ENCODE assay signal across 11 cellular contexts in genomic region chr14:73582110-73582974, GRCh38. TPM values are rescaled to one million over a fixed set of nuclear protein-coding genes. Genes with fewer than 3 reads are reported as not detected.
A peak's percentile ranks its signal among the peaks of the same experiment; 100 is the strongest.
DNase-seq lines count a peak whose midpoint lies in the region; ATAC-seq, FAIRE-seq and TF ChIP-seq lines count a peak whose summit lies in the region.
"Not testable (repeated sequence)": the region's sequence is repeated elsewhere in the genome, so short reads cannot be mapped to it uniquely, and the experiment has no call there.
"Had no signal": no experiment of that assay in that cellular context is flagged by ENCODE, and none has a peak within 500 bp of the region (broad histone marks: within the 10 kb centered on the region; RNA-seq: fewer than 3 reads in every experiment).

No MANE protein-coding gene starts in this region.

- H3K36me3 Mint-ChIP-seq in activated B cell treated with CpG ODN at 0.5 μM for 24 hours (ENCODE audit: low read depth) (peaks cover 17% of the 10 kb centered on the region), memory B cell (peaks cover 15% of the 10 kb centered on the region)
- not testable (repeated sequence) for H3K36me3 Mint-ChIP-seq in stimulated activated naive B cell treated with anti-CD40 and anti-IgM and Interleukin-4, amounts not matched to agents 10 μg/mL and 1 μg/mL and 100 μg/mL, for 72 hours

- TF ChIP-seq CTCF in activated B cell treated with CpG ODN at 0.5 μM for 24 hours (IDR thresholded peaks at IDR 0.05) = not testable (repeated sequence)

- not testable (repeated sequence) for H3K9me3 Mint-ChIP-seq in activated B cell treated with CpG ODN at 0.5 μM for 24 hours; memory B cell; stimulated activated naive B cell treated with anti-CD40 and anti-IgM and Interleukin-4, amounts not matched to agents 10 μg/mL and 1 μg/mL and 100 μg/mL, for 72 hours

- ATAC-seq in activated B cell treated with CpG ODN at 0.5 μM for 24 hours (ENCODE audit: low read depth) = peak; percentile 96
- peak; percentile 87 for ATAC-seq in left lobe of liver
- ATAC-seq in memory B cell (ENCODE audit: low read depth) = peak; percentile 93
- ATAC-seq in stimulated activated naive B cell treated with anti-CD40 and anti-IgM and Interleukin-4, amounts not matched to agents 10 μg/mL and 1 μg/mL and 100 μg/mL, for 72 hours (replicated peaks) = peak; percentile 96

- H3K27me3 Mint-ChIP-seq in activated B cell treated with CpG ODN at 0.5 μM for 24 hours; memory B cell; stimulated activated naive B cell treated with anti-CD40 and anti-IgM and Interleukin-4, amounts not matched to agents 10 μg/mL and 1 μg/mL and 100 μg/mL, for 72 hours: not testable (repeated sequence)

- peak; percentile 83 for FAIRE-seq in GM19239 (lab: Jason Lieb, UNC)

- H3K4me3 Mint-ChIP-seq in activated B cell treated with CpG ODN at 0.5 μM for 24 hours = peak overlapping the region; percentile 41
- not testable (repeated sequence) for H3K4me3 Mint-ChIP-seq in memory B cell; stimulated activated naive B cell treated with anti-CD40 and anti-IgM and Interleukin-4, amounts not matched to agents 10 μg/mL and 1 μg/mL and 100 μg/mL, for 72 hours

- not testable (repeated sequence) for H3K4me1 Mint-ChIP-seq in activated B cell treated with CpG ODN at 0.5 μM for 24 hours, memory B cell
- H3K4me1 Mint-ChIP-seq in stimulated activated naive B cell treated with anti-CD40 and anti-IgM and Interleukin-4, amounts not matched to agents 10 μg/mL and 1 μg/mL and 100 μg/mL, for 72 hours = peaks cover 10 to 11% of the 10 kb centered on the region in 2 donors

- not testable (repeated sequence) for DNase-seq in GM19239 (ENCODE audit: insufficient read length, low spot score); activated B cell treated with CpG ODN at 0.5 μM for 24 hours; memory B cell (ENCODE audit: low spot score in 2 of 2); stimulated activated naive B cell treated with anti-CD40 and anti-IgM and Interleukin-4, amounts not matched to agents 10 μg/mL and 1 μg/mL and 100 μg/mL, for 72 hours
- DNase-seq in left lobe of liver (ENCODE audit: low spot score) = peak; percentile 67

- CTCF ChIA-PET in activated B cell treated with CpG ODN at 0.5 μM for 24 hours (lab: Charles Lee) = not testable (repeated sequence)

- POLR2A ChIA-PET in activated B cell treated with CpG ODN at 0.5 μM for 24 hours (lab: Charles Lee) = interaction anchor here (0.7 to 0.8 kb wide), 4 partner anchors 10 to 28 kb away, joined by 3 to 6 read pairs (median 3); partner anchors contain the start of gene ACOT2

- intact Hi-C loops in activated B cell treated with CpG ODN at 0.5 μM for 24 hours (cut with micrococcal nuclease) = loop anchor here (2.0 kb wide), 1 partner anchor 14 kb away; the partner anchor contains the start of gene ACOT2

- peak overlapping the region; percentile 87 for H3K27ac Mint-ChIP-seq in activated B cell treated with CpG ODN at 0.5 μM for 24 hours
- H3K27ac Mint-ChIP-seq in memory B cell = peak overlapping the region; percentile 46
- H3K27ac Mint-ChIP-seq in stimulated activated naive B cell treated with anti-CD40 and anti-IgM and Interleukin-4, amounts not matched to agents 10 μg/mL and 1 μg/mL and 100 μg/mL, for 72 hours = peak overlapping the region; percentile 92

RNA-seq across cellular contexts. Expression of gene ACOT4, which starts 9.3 kb away (rescaled TPM):
- total RNA-seq in activated B cell treated with CpG ODN at 0.5 μM for 24 hours (0.60 and 1.2 TPM in 2 replicates), left lobe of liver (9.9 TPM)

RNA-seq across cellular contexts. Expression of gene ACOT2, which starts 13.3 kb away (rescaled TPM):
- total RNA-seq in activated B cell treated with CpG ODN at 0.5 μM for 24 hours (11.1 and 13.8 TPM in 2 replicates), left lobe of liver (141 TPM)

RNA-seq across cellular contexts. Expression of gene HEATR4, which starts 23.6 kb away (rescaled TPM):
- total RNA-seq in activated B cell treated with CpG ODN at 0.5 μM for 24 hours = not detected in 2 replicates
- 3.2 TPM for total RNA-seq in left lobe of liver
- total RNA-seq: A673; CD8-positive, alpha-beta T cell; IMR-90 had no signal

RNA-seq across cellular contexts. Expression of gene ACOT6, which starts 30.0 kb away (rescaled TPM):
- total RNA-seq in activated B cell treated with CpG ODN at 0.5 μM for 24 hours = not detected in 2 replicates
- 1.6 TPM for total RNA-seq in left lobe of liver
- total RNA-seq: A673; Caco-2; CD8-positive, alpha-beta T cell; GM23248; H9; IMR-90 had no signal

RNA-seq across cellular contexts. Expression of gene ACOT1, which starts 45.4 kb away (rescaled TPM):
- total RNA-seq in activated B cell treated with CpG ODN at 0.5 μM for 24 hours = 2.7 and 3.0 TPM in 2 replicates
- total RNA-seq in left lobe of liver = 31.9 TPM
